Comparison of ENCODE assay signal across 18 cellular contexts in the genomic region with DNA sequence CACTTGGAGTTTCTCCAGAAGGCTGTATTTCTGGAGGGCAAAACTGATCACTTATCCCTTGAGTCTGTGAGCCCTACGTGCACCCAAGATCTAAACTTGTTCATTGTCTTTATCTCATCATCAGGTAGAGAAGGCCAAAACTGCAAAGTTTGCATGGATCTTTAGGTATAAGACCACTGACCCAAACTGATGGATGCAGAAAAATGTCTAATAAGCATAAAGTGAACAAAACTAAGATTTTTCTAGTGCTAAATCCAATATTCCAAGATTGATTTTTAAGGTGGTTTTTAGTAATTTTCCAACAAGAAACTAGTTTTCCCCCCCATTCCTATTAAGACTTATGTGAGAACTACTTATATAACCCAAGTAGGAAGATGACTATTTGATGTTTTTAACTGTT. TPM values are rescaled to one million over a fixed set of nuclear protein-coding genes. Genes with fewer than 3 reads are reported as not detected.
DNase-seq lines count a peak whose midpoint lies in the region; ATAC-seq, FAIRE-seq and TF ChIP-seq lines count a peak whose summit lies in the region.
"Had no signal": no experiment of that assay in that cellular context is flagged by ENCODE, and none has a peak within 500 bp of the region (broad histone marks: within the 10 kb centered on the region; RNA-seq: fewer than 3 reads in every experiment).

No MANE protein-coding gene starts in this region.

- H2BK12ac ChIP-seq in H1 (ENCODE audit: low read depth, low read length): no peak overlapping the region

- no peak overlapping the region for H2BK5ac ChIP-seq in H1 (ENCODE audit: low read depth, low read length)

- no TSS peak for BruUV-seq in HepG2 (replicated peaks; lab: Mats Ljungman, UMichigan)

- H3K27ac Mint-ChIP-seq in nephron progenitor cell (no peak overlapping the region), progenitor cell of endocrine pancreas (no peak overlapping the region)
- H3K27ac Mint-ChIP-seq: CD14-positive monocyte; CD4-positive, alpha-beta memory T cell; H9 had no signal

- peaks cover 16% of the 10 kb centered on the region for H3K4me1 Mint-ChIP-seq in nephron progenitor cell
- peaks cover 14% of the 10 kb centered on the region for H3K4me1 Mint-ChIP-seq in progenitor cell of endocrine pancreas (ENCODE audit: low read depth)

- POLR2A ChIA-PET in HepG2 (lab: Yijun Ruan, JAX): no interaction called here
- POLR2A ChIA-PET in H1 (lab: Charles Lee; ENCODE audit: partially characterized antibody): no interaction called here

- in situ Hi-C loops in HepG2 (cut with HindIII; ENCODE audit: extremely low pct_ligation_motif_present, low pct_unique_long_range_greater_than_20kb): no loop called here

- no peak overlapping the region for H2AFZ ChIP-seq in HepG2 (ENCODE audit: low read length)
- H2AFZ ChIP-seq in H1 (ENCODE audit: low read length): no peak overlapping the region

- DNase-seq in HepG2 (ENCODE audit: low spot score) (no peak), right lobe of liver (no peak), H1 (ENCODE audit: low read depth in 1 of 2, low spot score in 2 of 2) (no peak), nephron progenitor cell (no peak), progenitor cell of endocrine pancreas (ENCODE audit: low spot score, unreplicated experiment) (no peak), MV-4-11 (lab: John Stamatoyannopoulos, UW) (no peak), HPDE6-E6E7 (ENCODE audit: extremely low spot score) (no peak)
- no peak for DNase-seq in activated CD8-positive, alpha-beta memory T cell treated with anti-CD3 and anti-CD28 coated beads for 24 hours
- DNase-seq: Calu3; CD4-positive, alpha-beta memory T cell; GF-D8; GOT3; H9 had no signal

- no peak overlapping the region for H2AK5ac ChIP-seq in H1 (ENCODE audit: low read depth, low read length)

- H4K5ac ChIP-seq in H1 (ENCODE audit: insufficient read length, low read depth, low read length): no peak overlapping the region

- no peak overlapping the region for H2BK120ac ChIP-seq in H1 (replicated peaks; ENCODE audit: low read depth, low read length)

- TF ChIP-seq CTCF in HepG2 (CRISPR knock-in tag; IDR thresholded peaks at IDR 0.05): no peak
- no peak for TF ChIP-seq CTCF in right lobe of liver (IDR thresholded peaks at IDR 0.05)
- no peak for TF ChIP-seq CTCF in H1 (IDR thresholded peaks at IDR 0.05; ENCODE audit: control extremely low read depth in 1 of 3, insufficient read depth in 1 of 3, low read depth in 1 of 3, low read length in 3 of 3)
- no peak for TF ChIP-seq CTCF in nephron progenitor cell (IDR thresholded peaks at IDR 0.05)
- no peak for TF ChIP-seq CTCF in progenitor cell of endocrine pancreas (IDR thresholded peaks at IDR 0.05; ENCODE audit: unreplicated experiment)

- H3K4me2 ChIP-seq in HepG2 (ENCODE audit: low read depth, low read length) (no peak overlapping the region), H1 (ENCODE audit: insufficient read depth in 1 of 2, low read depth in 2 of 2, low read length in 2 of 2) (no peak overlapping the region)

- FAIRE-seq in HepG2 (lab: Jason Lieb, UNC) (no peak), H1 (lab: Jason Lieb, UNC) (peak; percentile 28)

- H3K9ac ChIP-seq in HepG2 (ENCODE audit: insufficient read depth, low read depth, low read length): no peak overlapping the region
- no peak overlapping the region for H3K9ac ChIP-seq in H1 (replicated peaks in 1 of 4; ENCODE audit: extremely low read depth in 1 of 4, low read depth in 3 of 4, low read length in 3 of 4)
- H3K9ac ChIP-seq: BLaER1 had no signal

- no peak overlapping the region for H2BK15ac ChIP-seq in H1 (ENCODE audit: low read length)

- H3K27me3 ChIP-seq in HepG2 (ENCODE audit: control insufficient read depth in 1 of 2, insufficient read depth in 2 of 2, low read length in 2 of 2): peaks cover 0 to 1% of the 10 kb centered on the region in 2 experiments; a peak in 1 of 5 replicates
- H3K27me3 ChIP-seq in right lobe of liver: peaks cover 0 to 17% of the 10 kb centered on the region in 2 donors
- H3K27me3 ChIP-seq in H1 (replicated peaks in 1 of 4; ENCODE audit: control insufficient read depth in 3 of 4, extremely low read depth in 1 of 4, insufficient read depth in 3 of 4, low read length in 3 of 4): no peaks in the 10 kb centered on the region
- H3K27me3 ChIP-seq: BLaER1 had no signal

- TF ChIP-seq POLR2A in HepG2 (IDR thresholded peaks at IDR 0.05; ENCODE audit: insufficient read depth in 1 of 2, low read depth in 2 of 2, low read length in 2 of 2): no peak
- no peak for TF ChIP-seq POLR2A in right lobe of liver (IDR thresholded peaks at IDR 0.05)
- TF ChIP-seq POLR2A in H1 (IDR thresholded peaks at IDR 0.05; ENCODE audit: control extremely low read depth in 1 of 2, low read depth in 2 of 2, low read length in 2 of 2): no peak

- H3K36me3 ChIP-seq in HepG2 (replicated peaks in 1 of 2; ENCODE audit: control insufficient read depth in 1 of 2, insufficient read depth in 2 of 2, low read length in 2 of 2) (no peaks in the 10 kb centered on the region), right lobe of liver (no peaks in the 10 kb centered on the region), H1 (ENCODE audit: control insufficient read depth in 2 of 4, insufficient read depth in 4 of 4, low read length in 3 of 4) (peaks cover 0 to 12% (median 0%) of the 10 kb centered on the region in 4 experiments; a peak in 3 of 8 replicates)

- H3K4me3 ChIP-seq in HepG2 (replicated peaks in 1 of 3; ENCODE audit: insufficient read depth in 1 of 3, low read depth in 2 of 3, low read length in 3 of 3): no peak overlapping the region
- H3K4me3 ChIP-seq in right lobe of liver: no peak overlapping the region
- H3K4me3 ChIP-seq in H1 (ENCODE audit: extremely low read depth in 1 of 4, insufficient read depth in 2 of 4, low read depth in 3 of 4, low read length in 4 of 4): no peak overlapping the region

- H3K9me3 ChIP-seq in HepG2 (ENCODE audit: low read length) (no peaks in the 10 kb centered on the region), right lobe of liver (no peaks in the 10 kb centered on the region), H1 (ENCODE audit: insufficient read depth in 2 of 2, low read depth in 1 of 2, low read length in 1 of 2) (no peaks in the 10 kb centered on the region)
- H3K9me3 ChIP-seq: BLaER1 had no signal

- H3K18ac ChIP-seq in H1 (ENCODE audit: extremely low read depth, low read length): no peak overlapping the region

- no peaks in the 10 kb centered on the region; the same call in 1 of the 2 replicates for H3K23me2 ChIP-seq in H1 (ENCODE audit: low read depth, low read length)

- H4K8ac ChIP-seq in H1 (ENCODE audit: extremely low read depth, insufficient read depth, low read length): no peak overlapping the region

- H3K4me3 Mint-ChIP-seq in nephron progenitor cell (peak overlapping the region; percentile 89), progenitor cell of endocrine pancreas (ENCODE audit: low read depth) (peak overlapping the region; percentile 85)

- 11% methylated on average over 1 of the region's 1 CpG for WGBS in HepG2 (ENCODE audit: low lambda C conversion rate)
- WGBS in right lobe of liver (ENCODE audit: insufficient coverage, low coverage, low lambda C conversion rate, missing lambda C conversion rate): 69% methylated on average over 1 of the region's 1 CpG
- 75% methylated on average over 1 of the region's 1 CpG; no CpG with 5 or more reads in 1 of the 2 experiments for whole genome bisulfite sequencing in H1 (ENCODE audit: extremely low coverage in 1 of 2, insufficient coverage in 1 of 2, insufficient read length in 1 of 2, insufficient replicate concordance in 2 of 2, low coverage in 1 of 2, low lambda C conversion rate in 2 of 2, missing lambda C conversion rate in 1 of 2), 2 experiments

- no peaks in the 10 kb centered on the region for H3K79me1 ChIP-seq in H1 (ENCODE audit: low read depth, low read length)

- no peaks in the 10 kb centered on the region for H3K4me1 ChIP-seq in HepG2 (ENCODE audit: insufficient read depth, low read length)
- H3K4me1 ChIP-seq in right lobe of liver: peaks cover 0 to 6% (median 0%) of the 10 kb centered on the region in 4 donors
- no peaks in the 10 kb centered on the region for H3K4me1 ChIP-seq in H1 (replicated peaks in 1 of 4; ENCODE audit: control insufficient read depth in 3 of 4, insufficient read depth in 4 of 4, low read length in 3 of 4)
- H3K4me1 ChIP-seq: BLaER1 had no signal

- peaks cover 52% of the 10 kb centered on the region for H3K9me3 Mint-ChIP-seq in nephron progenitor cell
- H3K9me3 Mint-ChIP-seq in progenitor cell of endocrine pancreas (ENCODE audit: low read depth): peaks cover 13% of the 10 kb centered on the region
- H3K9me3 Mint-ChIP-seq: CD4-positive, alpha-beta memory T cell had no signal

- H3K27me3 Mint-ChIP-seq in nephron progenitor cell (ENCODE audit: low read depth, poor library complexity) (no peaks in the 10 kb centered on the region), progenitor cell of endocrine pancreas (peaks cover 7% of the 10 kb centered on the region)

- H3K23ac ChIP-seq in H1 (ENCODE audit: insufficient read length): no peak overlapping the region

- intact Hi-C loops in HepG2 (cut with micrococcal nuclease; ENCODE audit: unreplicated experiment): no loop called here
- intact Hi-C loops in right lobe of liver (cut with DNase I): no loop called here

- no peak overlapping the region for H2BK20ac ChIP-seq in H1 (ENCODE audit: low read length)

- no peak overlapping the region for H4K91ac ChIP-seq in H1 (replicated peaks; ENCODE audit: insufficient read length, low read length)

- H3K36me3 Mint-ChIP-seq in nephron progenitor cell (ENCODE audit: low read depth) (peaks cover 39% of the 10 kb centered on the region), progenitor cell of endocrine pancreas (ENCODE audit: insufficient read depth) (peaks cover 17% of the 10 kb centered on the region)
- H3K36me3 Mint-ChIP-seq: CD14-positive monocyte; CD4-positive, alpha-beta memory T cell had no signal

- no peak for TF ChIP-seq EP300 in HepG2 (IDR thresholded peaks at IDR 0.05; ENCODE audit: low read depth in 2 of 2, low read length in 2 of 2)
- no peak for TF ChIP-seq EP300 in HepG2 (CRISPR knock-in tag; IDR thresholded peaks at IDR 0.05; ENCODE audit: borderline replicate concordance)
- TF ChIP-seq EP300 in H1 (IDR thresholded peaks at IDR 0.05; ENCODE audit: borderline replicate concordance in 1 of 2, low read depth in 2 of 2, low read length in 2 of 2): no peak

- no peak overlapping the region for H3K4ac ChIP-seq in H1 (replicated peaks; ENCODE audit: insufficient read length, low read depth, low read length)

- H3K14ac ChIP-seq in H1 (ENCODE audit: insufficient read length): no peak overlapping the region

- TF ChIP-seq RAD21 in HepG2 (CRISPR knock-in tag; IDR thresholded peaks at IDR 0.05) (no peak), H1 (IDR thresholded peaks at IDR 0.05 in 1 of 2, conservative IDR thresholded peaks at IDR 0.05 in 1 of 2; ENCODE audit: low read depth in 2 of 2, low read length in 2 of 2) (no peak)

- CTCF ChIA-PET in HepG2 (lab: Yijun Ruan, JAX; ENCODE audit: low intra/inter-chr PET ratio, low total read pairs): no interaction called here
- CTCF ChIA-PET in H1 (lab: Charles Lee; ENCODE audit: partially characterized antibody): no interaction called here

- no peak overlapping the region for H3K56ac ChIP-seq in H1 (replicated peaks; ENCODE audit: insufficient read length, low read depth, low read length)

- H4K20me1 ChIP-seq in HepG2 (ENCODE audit: insufficient read depth, low read length): no peaks in the 10 kb centered on the region
- no peaks in the 10 kb centered on the region for H4K20me1 ChIP-seq in H1 (replicated peaks in 1 of 2; ENCODE audit: control insufficient read depth in 1 of 2, insufficient read depth in 2 of 2, low read length in 2 of 2)
- H4K20me1 ChIP-seq: BLaER1 had no signal

- no peak for ATAC-seq in HepG2
- ATAC-seq in right lobe of liver: no peak

- H3K27ac ChIP-seq in HepG2 (ENCODE audit: extremely low read length, insufficient read depth, low read length) (no peak overlapping the region), right lobe of liver (no peak overlapping the region), H1 (ENCODE audit: low read depth, low read length) (no peak overlapping the region)
- H3K27ac ChIP-seq: 22Rv1, BLaER1 had no signal

- H3K79me2 ChIP-seq in HepG2 (ENCODE audit: insufficient read depth, low read length) (no peaks in the 10 kb centered on the region), H1 (ENCODE audit: control insufficient read depth in 1 of 2, insufficient read depth in 2 of 2, low read length in 2 of 2) (no peaks in the 10 kb centered on the region; a peak in 1 of 4 replicates)

RNA-seq across cellular contexts. Expression of a gene that starts 2.0 kb away (rescaled TPM):
- not detected in 2 replicates for total RNA-seq in HepG2 (2016; rRNA removed; fragmentation: Illumina TruSeq; extraction: Trizol)
- not detected in 2 replicates for total RNA-seq in HepG2 (2016; cell fraction: cytosol; rRNA removed; fragmentation: Illumina TruSeq; extraction: Trizol; ENCODE audit: low read depth)
- total RNA-seq in HepG2 (2016; cell fraction: insoluble cytoplasmic fraction; rRNA removed; fragmentation: Illumina TruSeq; extraction: Trizol): not detected in 2 replicates
- total RNA-seq in HepG2 (2016; cell fraction: membrane; rRNA removed; fragmentation: Illumina TruSeq; extraction: Trizol): not detected in 2 replicates
- total RNA-seq in HepG2 (2016; cell fraction: nucleus; rRNA removed; fragmentation: Illumina TruSeq; extraction: Trizol): not detected in 2 replicates
- not detected in 2 replicates for polyA plus RNA-seq in HepG2 (2011; rRNA removed)
- polyA plus RNA-seq in HepG2 (2011; cell fraction: cytosol; rRNA removed): not detected in 2 replicates
- polyA plus RNA-seq in HepG2 (2011; cell fraction: nucleus; rRNA removed): not detected in 2 replicates
- polyA plus RNA-seq in HepG2 (2012): not detected in 2 replicates
- polyA plus RNA-seq in HepG2 (2016; cell fraction: cytosol; fragmentation: Illumina TruSeq; extraction: Trizol; ENCODE audit: low read depth): not detected in 2 replicates
- polyA plus RNA-seq in HepG2 (2016; cell fraction: insoluble cytoplasmic fraction; fragmentation: Illumina TruSeq; extraction: Trizol; ENCODE audit: low read depth): not detected in 2 replicates
- not detected in 2 replicates for polyA plus RNA-seq in HepG2 (2016; cell fraction: membrane; fragmentation: Illumina TruSeq; extraction: Trizol; ENCODE audit: low read depth)
- polyA plus RNA-seq in HepG2 (2016; cell fraction: nucleus; fragmentation: Illumina TruSeq; extraction: Trizol; ENCODE audit: insufficient read depth, low read depth): not detected in 2 replicates
- polyA minus RNA-seq in HepG2 (2011; rRNA and poly(A)+ RNA removed; ENCODE audit: low replicate concordance): not detected in 2 replicates
- polyA minus RNA-seq in HepG2 (2011; cell fraction: cytosol; rRNA and poly(A)+ RNA removed): not detected in 2 replicates
- 0.64 TPM in 1 of 2 replicates, not detected in the other for polyA minus RNA-seq in HepG2 (2011; cell fraction: nucleus; rRNA and poly(A)+ RNA removed)
- not detected for total RNA-seq in right lobe of liver
- 84.1 and 87.6 TPM in 2 replicates for total RNA-seq in H1 (2021; fragmentation: NEBNext Ultra II Directional; extraction: Animal tissue kit (Norgen Biotek cat#: 25700))
- 80.4 and 189 TPM in 2 replicates for polyA plus RNA-seq in H1 (2011; rRNA removed)
- polyA plus RNA-seq in H1 (2011; cell fraction: cytosol; rRNA removed): 148 TPM
- polyA plus RNA-seq in H1 (2011; cell fraction: nucleus; rRNA removed): 13.7 TPM
- 76.6 to 127 TPM (median 90.9 TPM) in 4 replicates for polyA plus RNA-seq in H1 (2012, experiment 1 of 2)
- polyA plus RNA-seq in H1 (2012, experiment 2 of 2): 236 TPM
- 126 TPM for polyA plus RNA-seq in H1 (2013, experiment 1 of 2)
- polyA plus RNA-seq in H1 (2013, experiment 2 of 2): 133 TPM
- 17.5 and 22.1 TPM in 2 replicates for polyA minus RNA-seq in H1 (2011; rRNA and poly(A)+ RNA removed)
- polyA minus RNA-seq in H1 (2011; cell fraction: cytosol; rRNA and poly(A)+ RNA removed): 12.3 TPM
- 8.4 TPM for polyA minus RNA-seq in H1 (2011; cell fraction: nucleus; rRNA and poly(A)+ RNA removed)
- 113 and 124 TPM in 2 replicates for total RNA-seq in progenitor cell of endocrine pancreas
- total RNA-seq: CD4-positive, alpha-beta memory T cell had no signal
- polyA plus RNA-seq: CD14-positive monocyte; CD4-positive, alpha-beta memory T cell had no signal

RNA-seq across cellular contexts. Expression of a gene that starts 42.9 kb away (rescaled TPM):
- not detected in 2 replicates for total RNA-seq in HepG2 (2016; rRNA removed; fragmentation: Illumina TruSeq; extraction: Trizol)
- total RNA-seq in HepG2 (2016; cell fraction: cytosol; rRNA removed; fragmentation: Illumina TruSeq; extraction: Trizol; ENCODE audit: low read depth): not detected in 2 replicates
- total RNA-seq in HepG2 (2016; cell fraction: insoluble cytoplasmic fraction; rRNA removed; fragmentation: Illumina TruSeq; extraction: Trizol): not detected in 2 replicates
- not detected in 2 replicates for total RNA-seq in HepG2 (2016; cell fraction: membrane; rRNA removed; fragmentation: Illumina TruSeq; extraction: Trizol)
- total RNA-seq in HepG2 (2016; cell fraction: nucleus; rRNA removed; fragmentation: Illumina TruSeq; extraction: Trizol): not detected in 2 replicates
- not detected in 2 replicates for polyA plus RNA-seq in HepG2 (2011; rRNA removed)
- not detected in 2 replicates for polyA plus RNA-seq in HepG2 (2011; cell fraction: cytosol; rRNA removed)
- not detected in 2 replicates for polyA plus RNA-seq in HepG2 (2011; cell fraction: nucleus; rRNA removed)
- not detected in 2 replicates for polyA plus RNA-seq in HepG2 (2012)
- not detected in 2 replicates for polyA plus RNA-seq in HepG2 (2016; cell fraction: cytosol; fragmentation: Illumina TruSeq; extraction: Trizol; ENCODE audit: low read depth)
- not detected in 2 replicates for polyA plus RNA-seq in HepG2 (2016; cell fraction: insoluble cytoplasmic fraction; fragmentation: Illumina TruSeq; extraction: Trizol; ENCODE audit: low read depth)
- not detected in 2 replicates for polyA plus RNA-seq in HepG2 (2016; cell fraction: membrane; fragmentation: Illumina TruSeq; extraction: Trizol; ENCODE audit: low read depth)
- polyA plus RNA-seq in HepG2 (2016; cell fraction: nucleus; fragmentation: Illumina TruSeq; extraction: Trizol; ENCODE audit: insufficient read depth, low read depth): not detected in 2 replicates
- not detected in 2 replicates for polyA minus RNA-seq in HepG2 (2011; rRNA and poly(A)+ RNA removed; ENCODE audit: low replicate concordance)
- not detected in 2 replicates for polyA minus RNA-seq in HepG2 (2011; cell fraction: cytosol; rRNA and poly(A)+ RNA removed)
- not detected in 2 replicates for polyA minus RNA-seq in HepG2 (2011; cell fraction: nucleus; rRNA and poly(A)+ RNA removed)
- total RNA-seq in right lobe of liver: not detected
- 0.25 and 0.32 TPM in 2 replicates for total RNA-seq in H1 (2021; fragmentation: NEBNext Ultra II Directional; extraction: Animal tissue kit (Norgen Biotek cat#: 25700))
- 0.08 TPM in 1 of 2 replicates, not detected in the other for polyA plus RNA-seq in H1 (2011; rRNA removed)
- polyA plus RNA-seq in H1 (2011; cell fraction: cytosol; rRNA removed): not detected
- 0.44 TPM for polyA plus RNA-seq in H1 (2011; cell fraction: nucleus; rRNA removed)
- not detected in 4 replicates for polyA plus RNA-seq in H1 (2012, experiment 1 of 2)
- not detected for polyA plus RNA-seq in H1 (2012, experiment 2 of 2)
- 0.39 TPM for polyA plus RNA-seq in H1 (2013, experiment 1 of 2)
- polyA plus RNA-seq in H1 (2013, experiment 2 of 2): 0.26 TPM
- polyA minus RNA-seq in H1 (2011; rRNA and poly(A)+ RNA removed): 0.16 TPM in 1 of 2 replicates, not detected in the other
- polyA minus RNA-seq in H1 (2011; cell fraction: cytosol; rRNA and poly(A)+ RNA removed): not detected
- 0.40 TPM for polyA minus RNA-seq in H1 (2011; cell fraction: nucleus; rRNA and poly(A)+ RNA removed)
- 4.7 and 5.3 TPM in 2 replicates for total RNA-seq in progenitor cell of endocrine pancreas
- total RNA-seq: A673; Calu3; CD4-positive, alpha-beta memory T cell; H9 had no signal
- polyA plus RNA-seq: AG04450; CD14-positive monocyte; CD4-positive, alpha-beta memory T cell had no signal

Comparison
In these comparisons a context has a peak if more than half of its experiments do, and no peak if none do; other contexts are left out.
1. RNA of a gene that starts 2.0 kb away (total RNA-seq): 113 to 124 TPM in progenitor cell of endocrine pancreas and 84.1 to 87.6 TPM in H1; not detected in right lobe of liver and not detected in HepG2; every median in the first group is over 10 times any median in the second.